Comparison of ENCODE assay signal across 1 cellular context in the genomic region with DNA sequence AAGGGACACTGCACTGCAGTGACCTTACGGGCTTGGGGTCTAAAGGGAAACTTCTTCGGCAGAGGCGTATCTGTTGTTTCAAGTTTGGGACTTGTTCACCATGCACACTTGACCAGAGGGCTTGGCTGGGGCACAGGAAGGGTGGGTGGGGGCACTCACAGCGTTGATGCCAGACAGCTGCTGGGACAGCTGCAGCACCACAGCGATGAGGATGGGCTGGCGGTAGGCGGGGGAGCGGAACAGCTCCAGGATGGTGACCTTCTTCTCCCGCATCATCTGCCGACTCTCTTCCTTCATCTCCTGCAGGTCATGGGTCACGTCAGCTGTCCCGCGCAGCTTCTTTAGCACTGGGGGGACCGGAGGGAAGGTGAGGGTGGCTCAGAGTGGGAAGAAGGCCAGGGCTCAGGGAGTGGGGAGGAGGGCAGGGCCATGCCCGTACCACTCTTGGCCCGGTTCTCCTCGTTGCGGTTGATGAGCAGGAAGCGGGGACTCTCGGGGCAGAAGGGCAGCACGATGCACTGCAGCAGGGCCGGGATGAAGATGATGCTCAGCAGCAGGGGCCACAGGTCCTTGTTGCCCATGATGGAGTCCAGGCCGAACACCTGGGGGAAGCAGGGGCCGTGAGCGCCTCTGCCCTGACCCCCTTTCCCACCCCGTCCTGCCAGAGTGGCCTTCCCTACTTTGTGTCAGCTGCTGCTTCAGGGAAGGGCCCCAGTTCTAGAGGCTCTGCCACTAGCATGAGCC.
TF ChIP-seq lines count a peak whose summit lies in the region.

No MANE protein-coding gene starts in this region.

TF ChIP-seq in IMR-90, 13 proteins besides CTCF, POLR2A, EP300 and RAD21:
- TF ChIP-seq RFX5 (IDR thresholded peaks at IDR 0.05; ENCODE audit: low read depth, low read length) (no peak), FOS (IDR thresholded peaks at IDR 0.05; ENCODE audit: low read depth, low read length) (no peak), CHD1 (IDR thresholded peaks at IDR 0.05; ENCODE audit: low read depth, low read length) (no peak), MXI1 (IDR thresholded peaks at IDR 0.05; ENCODE audit: borderline replicate concordance, low read depth, low read length) (no peak), RCOR1 (IDR thresholded peaks at IDR 0.05; ENCODE audit: insufficient replicate concordance, low read length) (no peak), SMC3 (IDR thresholded peaks at IDR 0.05; ENCODE audit: low read depth, low read length) (no peak), CEBPB (IDR thresholded peaks at IDR 0.05; ENCODE audit: low read depth, low read length) (no peak), MAFK (IDR thresholded peaks at IDR 0.05; ENCODE audit: low read depth, low read length) (no peak), MAZ (IDR thresholded peaks at IDR 0.05; ENCODE audit: borderline replicate concordance, low read depth, low read length) (no peak), NFE2L2 (IDR thresholded peaks at IDR 0.05; ENCODE audit: low read depth, low read length) (no peak), BHLHE40 (IDR thresholded peaks at IDR 0.05; ENCODE audit: low read depth, low read length) (no peak)
- TF ChIP-seq, protein P1, sequence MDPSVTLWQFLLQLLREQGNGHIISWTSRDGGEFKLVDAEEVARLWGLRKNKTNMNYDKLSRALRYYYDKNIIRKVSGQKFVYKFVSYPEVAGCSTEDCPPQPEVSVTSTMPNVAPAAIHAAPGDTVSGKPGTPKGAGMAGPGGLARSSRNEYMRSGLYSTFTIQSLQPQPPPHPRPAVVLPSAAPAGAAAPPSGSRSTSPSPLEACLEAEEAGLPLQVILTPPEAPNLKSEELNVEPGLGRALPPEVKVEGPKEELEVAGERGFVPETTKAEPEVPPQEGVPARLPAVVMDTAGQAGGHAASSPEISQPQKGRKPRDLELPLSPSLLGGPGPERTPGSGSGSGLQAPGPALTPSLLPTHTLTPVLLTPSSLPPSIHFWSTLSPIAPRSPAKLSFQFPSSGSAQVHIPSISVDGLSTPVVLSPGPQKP (IDR thresholded peaks at IDR 0.05; ENCODE audit: borderline replicate concordance, low read depth, low read length) = no peak
- TF ChIP-seq, protein P2, sequence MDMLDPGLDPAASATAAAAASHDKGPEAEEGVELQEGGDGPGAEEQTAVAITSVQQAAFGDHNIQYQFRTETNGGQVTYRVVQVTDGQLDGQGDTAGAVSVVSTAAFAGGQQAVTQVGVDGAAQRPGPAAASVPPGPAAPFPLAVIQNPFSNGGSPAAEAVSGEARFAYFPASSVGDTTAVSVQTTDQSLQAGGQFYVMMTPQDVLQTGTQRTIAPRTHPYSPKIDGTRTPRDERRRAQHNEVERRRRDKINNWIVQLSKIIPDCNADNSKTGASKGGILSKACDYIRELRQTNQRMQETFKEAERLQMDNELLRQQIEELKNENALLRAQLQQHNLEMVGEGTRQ (IDR thresholded peaks at IDR 0.05; ENCODE audit: low read depth, low read length) = no peak
